Comparison of ENCODE assay signal across 10 cellular contexts in the genomic region with DNA sequence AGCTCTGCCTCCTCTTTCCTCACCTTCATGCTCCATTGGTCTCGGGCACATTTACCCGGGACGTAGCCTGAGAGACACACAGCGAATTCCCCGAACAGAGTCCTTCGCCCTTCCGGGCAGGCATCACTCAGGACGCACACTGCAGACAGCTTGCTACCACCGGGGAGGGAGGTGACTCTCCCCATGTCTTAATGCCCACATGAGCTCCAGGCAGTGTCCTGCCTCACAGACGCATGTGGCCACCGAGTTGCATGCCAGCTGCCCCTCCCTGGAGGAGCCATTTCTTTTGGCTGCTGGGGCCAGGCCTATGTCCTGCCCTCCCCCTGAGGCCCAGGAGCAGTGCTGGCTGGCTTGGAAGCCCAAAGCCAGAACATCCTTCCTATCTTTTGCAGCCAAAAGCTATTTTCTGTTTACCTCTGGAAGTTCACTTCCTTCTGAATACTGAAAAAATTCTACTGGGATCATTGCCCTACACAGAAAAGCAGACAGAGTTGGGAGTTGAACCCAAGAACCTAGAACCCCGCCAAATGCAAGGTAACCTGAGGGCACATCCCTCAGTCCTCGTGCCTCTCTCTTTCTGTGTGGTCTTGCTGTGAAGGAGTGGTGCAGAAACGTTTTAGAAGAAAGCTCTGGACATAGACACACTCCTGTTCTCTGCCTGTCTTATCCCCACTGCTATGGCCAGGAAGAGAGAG.
A peak's percentile ranks its signal among the peaks of the same experiment; 100 is the strongest.
DNase-seq lines count a peak whose midpoint lies in the region; ATAC-seq and TF ChIP-seq lines count a peak whose summit lies in the region.
"Had no signal": no experiment of that assay in that cellular context is flagged by ENCODE, and none has a peak within 500 bp of the region (broad histone marks: within the 10 kb centered on the region; RNA-seq: fewer than 3 reads in every experiment).

No MANE protein-coding gene starts in this region.

- peaks cover 49 to 60% (median 55%) of the 10 kb centered on the region in 10 experiments for H3K4me1 ChIP-seq in BLaER1 treated with 17β-estradiol and CSF1 and Interleukin-3, amounts not matched to agents 10 nM and 100 nM
- H3K4me1 ChIP-seq in psoas muscle, result peaks cover 62% of the 10 kb centered on the region

- TF ChIP-seq CTCF in psoas muscle (IDR thresholded peaks at IDR 0.05), result no peak

- peak overlapping the region; percentile 62 to 85 (median 77) for H3K4me2 ChIP-seq in BLaER1 treated with 17β-estradiol and CSF1 and Interleukin-3, amounts not matched to agents 10 nM and 100 nM

- WGBS in psoas muscle, 3 donors, result 40 to 52% (median 47%) methylated on average over 14 of the region's 14 CpGs

- no peaks in the 10 kb centered on the region for H4K20me1 ChIP-seq in BLaER1 treated with 17β-estradiol and CSF1 and Interleukin-3, amounts not matched to agents 10 nM and 100 nM

- peaks cover 0 to 8% (median 0%) of the 10 kb centered on the region in 11 experiments; a peak in 1 of 22 replicates for H3K36me3 ChIP-seq in BLaER1 treated with 17β-estradiol and CSF1 and Interleukin-3, amounts not matched to agents 10 nM and 100 nM
- H3K36me3 ChIP-seq in psoas muscle (ENCODE audit: insufficient read depth in 1 of 2, low read depth in 1 of 2), result no peaks in the 10 kb centered on the region

- intact Hi-C loops in left colon (cut with DNase I, micrococcal nuclease), result no loop called here
- intact Hi-C loops in psoas muscle (cut with DNase I), result loop anchor here (5.0 kb wide), 2 partner anchors 38 to 192 kb away; no protein-coding TSS in a partner anchor

- DNase-seq in cerebellum (ENCODE audit: low spot score) (peak; percentile 36), left colon (peak in 1 of 2 donors; percentile 31), psoas muscle (peak; percentile 66 to 84), hepatic stellate cell (ENCODE audit: low spot score) (no peak), NK-92 (lab: John Stamatoyannopoulos, UW; ENCODE audit: unreplicated experiment) (no peak), H4 (ENCODE audit: low spot score) (no peak)
- DNase-seq: activated B cell treated with CpG ODN at 0.5 μM for 24 hours; CD4-positive, alpha-beta memory T cell had no signal

- H3K9ac ChIP-seq in BLaER1 treated with 17β-estradiol and CSF1 and Interleukin-3, amounts not matched to agents 10 nM and 100 nM, result peak overlapping the region in 3 of 11 experiments; percentile 16 to 32 (median 32); a peak in 2 of 22 replicates

- peak; percentile 12 for ATAC-seq in left colon
- peak; percentile 10 to 52 (median 34) for ATAC-seq in psoas muscle
- no peak for ATAC-seq in HG03108 (IDR thresholded peaks at IDR 0.05; ENCODE audit: unreplicated experiment)

- H3K27ac ChIP-seq in BLaER1 treated with 17β-estradiol and CSF1 and Interleukin-3, amounts not matched to agents 10 nM and 100 nM, result peak overlapping the region in 9 of 11 experiments; percentile 35 to 89 (median 69); a peak in 18 of 22 replicates
- H3K27ac ChIP-seq in psoas muscle, result peak overlapping the region; percentile 82

- H3K9me3 ChIP-seq in BLaER1 treated with 17β-estradiol and CSF1 and Interleukin-3, amounts not matched to agents 10 nM and 100 nM (replicated peaks in 1 of 11), result peaks cover 8 to 34% (median 13%) of the 10 kb centered on the region in 11 experiments; a peak in 20 of 22 replicates
- H3K9me3 ChIP-seq in psoas muscle, result no peaks in the 10 kb centered on the region

- no peak overlapping the region for H3K4me3 ChIP-seq in BLaER1 treated with 17β-estradiol and CSF1 and Interleukin-3, amounts not matched to agents 10 nM and 100 nM
- no peak overlapping the region for H3K4me3 ChIP-seq in psoas muscle

- no peaks in the 10 kb centered on the region for H3K27me3 ChIP-seq in BLaER1 treated with 17β-estradiol and CSF1 and Interleukin-3, amounts not matched to agents 10 nM and 100 nM
- H3K27me3 ChIP-seq in psoas muscle (ENCODE audit: insufficient read depth in 3 of 3, low read length in 2 of 3), result no peaks in the 10 kb centered on the region

Comparison
In these comparisons a context has a peak if more than half of its experiments do, and no peak if none do; other contexts are left out.
1. DNase-seq: peak in cerebellum (single experiment) and psoas muscle (2 of 2); none in hepatic stellate cell (single experiment), NK-92 (single experiment) and H4 (single experiment).
2. intact Hi-C loops: an anchor here in psoas muscle (5.0 kb wide); none called in left colon.